ENCODE assay signal across 29 cellular contexts in the genomic region with DNA sequence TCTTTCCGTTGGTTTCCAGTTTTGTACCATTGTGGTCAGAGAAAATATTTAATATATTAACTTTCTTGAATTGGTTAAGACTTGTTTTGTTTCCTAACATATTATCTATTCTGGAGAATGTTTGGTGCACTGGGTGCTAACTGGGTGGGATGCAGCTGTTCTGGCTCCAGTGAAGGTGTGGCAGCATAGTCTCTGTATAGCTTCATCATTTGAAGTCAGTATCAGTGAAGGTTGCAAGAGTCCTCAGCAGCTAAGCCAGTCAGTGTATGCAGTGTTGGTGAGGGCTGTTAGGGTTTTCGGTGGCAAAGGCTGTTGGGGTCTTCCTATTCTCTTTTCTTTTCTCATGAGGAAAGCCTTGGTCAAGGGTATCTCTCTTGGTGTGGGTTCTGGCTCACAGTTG.
"Had no signal": no experiment of that assay in that cellular context is flagged by ENCODE, and none has a peak within 500 bp of the region (broad histone marks: within the 10 kb centered on the region; RNA-seq: fewer than 3 reads in every experiment).

No MANE protein-coding gene starts in this region.

- DNase-seq: activated B cell treated with CpG ODN at 0.5 μM for 24 hours; activated CD4-positive, alpha-beta T cell treated with anti-CD3 and anti-CD28 coated beads for 1 hour; activated CD4-positive, alpha-beta T cell treated with anti-CD3 and anti-CD28 coated beads, Interleukin-2, amount 10 ng/mL, durations not matched to agents 24 days and 14 days; activated CD4-positive, alpha-beta T cell treated with anti-CD3 and anti-CD28 coated beads, Interleukin-2, amount 50 U/mL, for 48 hours; activated CD8-positive, alpha-beta memory T cell treated with anti-CD3 and anti-CD28 coated beads, Interleukin-2, amount 10 ng/mL, durations not matched to agents 7 days and 5 days; activated effector memory CD4-positive, alpha-beta T cell treated with Interleukin-2 at 50 U/mL for 16 hours; activated naive CD4-positive, alpha-beta T cell; activated T-cell treated with anti-CD3 and anti-CD28 coated beads, Interleukin-2, amount 50 U/mL, for 24 hours; aorta; caudate nucleus; Karpas-422; MM.1S; NCI-H1105 treated with DMSO at 0.1 percent for 48 hours; NCI-H1436 treated with DMSO at 0.1 percent for 48 hours; NCI-H187; NCI-H2081; NCI-H2227 treated with DMSO at 0.1 percent for 48 hours; NCI-H446 treated with DMSO at 0.1 percent for 48 hours; NCI-H524 treated with DMSO at 0.1 percent for 48 hours; NCI-H774; SHP77; T-helper 17 cell; T-helper 9 cell had no signal

- H3K27ac Mint-ChIP-seq: activated B cell treated with CpG ODN at 0.5 μM for 24 hours; activated CD4-positive, alpha-beta T cell treated with anti-CD3 and anti-CD28 coated beads, Interleukin-2, amount 10 ng/mL, durations not matched to agents 24 days and 14 days; activated CD8-positive, alpha-beta memory T cell treated with anti-CD3 and anti-CD28 coated beads, Interleukin-2, amount 10 ng/mL, durations not matched to agents 7 days and 5 days; activated naive CD4-positive, alpha-beta T cell treated with anti-CD3 and anti-CD28 coated beads, Interleukin-2, amount 50 U/mL, for 24 hours; activated T-cell treated with anti-CD3 and anti-CD28 coated beads, Interleukin-2, amount 50 U/mL, for 24 hours; activated T-helper 1 cell treated with anti-CD3 and anti-CD28 coated beads, Interleukin-12 subunit alpha, Interleukin-12 subunit beta, Interleukin-2, Interleukin-4 antibody, amounts not matched to agents 30 ng/mL and 10 ng/mL and 1 ng/mL, durations not matched to agents 14 hours and 24 hours and 36 hours; T-helper 17 cell had no signal

- H3K9me3 ChIP-seq: breast epithelium, SJSA1 had no signal

- H3K36me3 ChIP-seq: breast epithelium, SJSA1 had no signal

- H3K4me1 ChIP-seq: breast epithelium, SJSA1 had no signal

- H3K27ac ChIP-seq: breast epithelium, SJSA1 had no signal

- H3K4me3 ChIP-seq: breast epithelium, SJSA1 had no signal

- H3K4me1 Mint-ChIP-seq: activated CD4-positive, alpha-beta T cell treated with anti-CD3 and anti-CD28 coated beads, Interleukin-2, amount 10 ng/mL, durations not matched to agents 24 days and 14 days; activated CD8-positive, alpha-beta memory T cell treated with anti-CD3 and anti-CD28 coated beads, Interleukin-2, amount 10 ng/mL, durations not matched to agents 7 days and 5 days; activated naive CD4-positive, alpha-beta T cell treated with anti-CD3 and anti-CD28 coated beads, Interleukin-2, amount 50 U/mL, for 24 hours; T-helper 17 cell had no signal

- ATAC-seq: activated CD8-positive, alpha-beta memory T cell treated with anti-CD3 and anti-CD28 coated beads, Interleukin-2, amount 10 ng/mL, durations not matched to agents 7 days and 5 days; SK-N-SH treated with all-trans-retinoic acid at 6 μM for 48 hours; T-helper 17 cell had no signal

- H3K4me3 Mint-ChIP-seq: activated B cell treated with CpG ODN at 0.5 μM for 24 hours; activated CD4-positive, alpha-beta T cell treated with anti-CD3 and anti-CD28 coated beads, Interleukin-2, amount 10 ng/mL, durations not matched to agents 24 days and 14 days; activated CD8-positive, alpha-beta memory T cell treated with anti-CD3 and anti-CD28 coated beads, Interleukin-2, amount 10 ng/mL, durations not matched to agents 7 days and 5 days; activated naive CD4-positive, alpha-beta T cell treated with anti-CD3 and anti-CD28 coated beads, Interleukin-2, amount 50 U/mL, for 24 hours; activated T-cell treated with anti-CD3 and anti-CD28 coated beads, Interleukin-2, amount 50 U/mL, for 24 hours; activated T-helper 1 cell treated with anti-CD3 and anti-CD28 coated beads, Interleukin-12 subunit alpha, Interleukin-12 subunit beta, Interleukin-2, Interleukin-4 antibody, amounts not matched to agents 30 ng/mL and 10 ng/mL and 1 ng/mL, durations not matched to agents 14 hours and 24 hours and 36 hours; T-helper 17 cell had no signal

- H3K27me3 ChIP-seq: breast epithelium, SJSA1 had no signal

- H3K27me3 Mint-ChIP-seq: activated B cell treated with CpG ODN at 0.5 μM for 24 hours; activated CD4-positive, alpha-beta T cell treated with anti-CD3 and anti-CD28 coated beads, Interleukin-2, amount 10 ng/mL, durations not matched to agents 24 days and 14 days; activated CD8-positive, alpha-beta memory T cell treated with anti-CD3 and anti-CD28 coated beads, Interleukin-2, amount 10 ng/mL, durations not matched to agents 7 days and 5 days; activated naive CD4-positive, alpha-beta T cell treated with anti-CD3 and anti-CD28 coated beads, Interleukin-2, amount 50 U/mL, for 24 hours; activated T-cell treated with anti-CD3 and anti-CD28 coated beads, Interleukin-2, amount 50 U/mL, for 24 hours; T-helper 17 cell had no signal

- H3K36me3 Mint-ChIP-seq: activated CD8-positive, alpha-beta memory T cell treated with anti-CD3 and anti-CD28 coated beads, Interleukin-2, amount 10 ng/mL, durations not matched to agents 7 days and 5 days; activated naive CD4-positive, alpha-beta T cell treated with anti-CD3 and anti-CD28 coated beads, Interleukin-2, amount 50 U/mL, for 24 hours had no signal

- FAIRE-seq: RCC 7860 had no signal
